Comparison of ENCODE assay signal across 1 cellular context in genomic region chr17:12974319-12974661, GRCh38.
TF ChIP-seq lines count a peak whose summit lies in the region.

No MANE protein-coding gene starts in this region.

TF ChIP-seq in GM12878, 131 proteins besides CTCF, POLR2A, EP300 and RAD21 (continued from another document):
- TF ChIP-seq PRDM15 (CRISPR knock-in tag; IDR thresholded peaks at IDR 0.05) (no peak), SKIL (IDR thresholded peaks at IDR 0.05; ENCODE audit: low read depth, poor library complexity, severe bottlenecking) (no peak), SPI1 (IDR thresholded peaks at IDR 0.05; ENCODE audit: borderline replicate concordance, insufficient read depth, low read depth, low read length) (no peak), SREBF1 (IDR thresholded peaks at IDR 0.05; ENCODE audit: low read length) (no peak), BCL3 (IDR thresholded peaks at IDR 0.05; ENCODE audit: borderline replicate concordance, insufficient read depth, low read depth, low read length, poor library complexity, severe bottlenecking) (no peak), ATF2 (IDR thresholded peaks at IDR 0.05; ENCODE audit: low read length) (no peak), WRNIP1 (IDR thresholded peaks at IDR 0.05; ENCODE audit: borderline replicate concordance, low read depth, low read length) (no peak), IRF5 (IDR thresholded peaks at IDR 0.05; ENCODE audit: borderline replicate concordance) (no peak), HCFC1 (IDR thresholded peaks at IDR 0.05; ENCODE audit: low read length) (no peak)
